Comparison of ENCODE assay signal across 12 cellular contexts in the genomic region with DNA sequence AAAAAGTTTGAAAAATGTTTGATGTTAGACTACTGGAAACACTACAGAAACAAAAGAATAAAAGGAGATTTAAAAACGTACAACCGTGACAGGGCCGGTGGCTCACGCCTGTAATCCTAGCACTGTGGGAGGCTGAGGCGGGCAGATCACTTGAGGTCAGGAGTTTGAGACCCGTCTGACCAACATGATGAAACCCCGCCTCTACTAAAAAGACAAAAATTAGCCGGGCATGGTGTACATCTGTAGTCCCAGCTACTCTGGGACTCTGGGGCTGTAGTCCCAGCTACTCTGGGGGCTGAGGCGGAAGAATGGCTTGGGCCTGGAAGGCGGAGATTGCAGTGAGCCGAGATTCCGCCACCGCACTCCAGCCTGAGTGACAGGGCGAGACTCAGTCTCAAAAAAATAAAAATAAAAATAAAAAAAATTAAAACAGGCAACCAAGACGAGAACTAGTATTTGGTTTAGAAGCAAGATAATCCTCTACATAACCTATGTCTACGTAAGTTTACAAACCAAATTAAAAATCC. TPM values are rescaled to one million over a fixed set of nuclear protein-coding genes. Genes with fewer than 3 reads are reported as not detected.
DNase-seq lines count a peak whose midpoint lies in the region; ATAC-seq, FAIRE-seq and TF ChIP-seq lines count a peak whose summit lies in the region.
"Had no signal": no experiment of that assay in that cellular context is flagged by ENCODE, and none has a peak within 500 bp of the region (broad histone marks: within the 10 kb centered on the region; RNA-seq: fewer than 3 reads in every experiment).

No MANE protein-coding gene starts in this region.

- WGBS in transverse colon (ENCODE audit: low coverage in 1 of 2), 2 donors: 77 to 100% methylated on average over 2 to 16 of the region's 16 CpGs
- WGBS in ovary, 3 donors: 76 to 85% (median 78%) methylated on average over 16 of the region's 16 CpGs

- peak overlapping the region; percentile 91 for H3K4me2 ChIP-seq in SU-DHL-6 (ENCODE audit: low read depth, low read length, poor library complexity, severe bottlenecking)
- no peak overlapping the region for H3K4me2 ChIP-seq in MM.1S (ENCODE audit: low read depth, low read length)

- H3K27me3 Mint-ChIP-seq in activated naive CD4-positive, alpha-beta T cell treated with anti-CD3 and anti-CD28 coated beads, Interleukin-2, amount 10 ng/mL, durations not matched to agents 7 days and 5 days: no peaks in the 10 kb centered on the region
- H3K27me3 Mint-ChIP-seq in effector memory CD8-positive, alpha-beta T cell: no peaks in the 10 kb centered on the region

- H3K36me3 Mint-ChIP-seq in activated naive CD4-positive, alpha-beta T cell treated with anti-CD3 and anti-CD28 coated beads, Interleukin-2, amount 10 ng/mL, durations not matched to agents 7 days and 5 days: peaks cover 66% of the 10 kb centered on the region
- peaks cover 50% of the 10 kb centered on the region for H3K36me3 Mint-ChIP-seq in effector memory CD8-positive, alpha-beta T cell (ENCODE audit: insufficient read depth)

- no peak for DNase-seq in activated naive CD4-positive, alpha-beta T cell treated with anti-CD3 and anti-CD28 coated beads, Interleukin-2, amount 10 ng/mL, durations not matched to agents 7 days and 5 days
- DNase-seq in activated naive CD4-positive, alpha-beta T cell treated with Interleukin-2 at 50 U/mL for 16 hours: no peak
- no peak for DNase-seq in effector memory CD8-positive, alpha-beta T cell
- no peak for DNase-seq in transverse colon
- DNase-seq in ovary: no peak
- no peak for DNase-seq in MM.1S
- no peak for DNase-seq in D721Med (ENCODE audit: insufficient read length, low spot score)
- DNase-seq: activated CD4-positive, alpha-beta T cell treated with anti-CD3 and anti-CD28 coated beads for 4 hours; spleen had no signal

- H3K79me2 ChIP-seq in SU-DHL-6 (ENCODE audit: insufficient read depth, low read length) (peaks cover 91% of the 10 kb centered on the region), MM.1S (ENCODE audit: low read length) (peaks cover 90% of the 10 kb centered on the region)

- no peak for ATAC-seq in effector memory CD8-positive, alpha-beta T cell (replicated peaks)
- ATAC-seq: gastroesophageal sphincter had no signal

- H3K9ac ChIP-seq in SU-DHL-6 (ENCODE audit: low read length): 0 out of 2 replicates have a peak overlapping the region, but pooled peaks have one; percentile 5
- H3K9ac ChIP-seq in MM.1S (ENCODE audit: low read length): no peak overlapping the region

- H3K4me3 Mint-ChIP-seq in activated naive CD4-positive, alpha-beta T cell treated with anti-CD3 and anti-CD28 coated beads, Interleukin-2, amount 10 ng/mL, durations not matched to agents 7 days and 5 days: peak overlapping the region; percentile 37
- peak overlapping the region; percentile 72 to 99 for H3K4me3 Mint-ChIP-seq in effector memory CD8-positive, alpha-beta T cell

- H3K4me1 ChIP-seq in transverse colon (peaks cover 33 to 83% (median 63%) of the 10 kb centered on the region in 4 donors), ovary (ENCODE audit: insufficient read depth) (peaks cover 4% of the 10 kb centered on the region), MM.1S (ENCODE audit: low read length) (peaks cover 17% of the 10 kb centered on the region)

- H3K4me1 Mint-ChIP-seq in activated naive CD4-positive, alpha-beta T cell treated with anti-CD3 and anti-CD28 coated beads, Interleukin-2, amount 10 ng/mL, durations not matched to agents 7 days and 5 days: peaks cover 65% of the 10 kb centered on the region
- H3K4me1 Mint-ChIP-seq in effector memory CD8-positive, alpha-beta T cell (ENCODE audit: low read depth in 2 of 2): peaks cover 55 to 73% of the 10 kb centered on the region in 2 donors

- H3K36me3 ChIP-seq in SU-DHL-6 (ENCODE audit: low read length) (peaks cover 69% of the 10 kb centered on the region), transverse colon (peaks cover 0 to 15% (median 7%) of the 10 kb centered on the region in 4 donors), ovary (no peaks in the 10 kb centered on the region), MM.1S (replicated peaks; ENCODE audit: insufficient read depth, low read length) (peaks cover 13% of the 10 kb centered on the region; the same call in 1 of the 2 replicates)

- H2AFZ ChIP-seq in SU-DHL-6 (ENCODE audit: low read depth, low read length, severe bottlenecking): no peak overlapping the region
- H2AFZ ChIP-seq in MM.1S (ENCODE audit: low read length): no peak overlapping the region

- TF ChIP-seq POLR2A in transverse colon (IDR thresholded peaks at IDR 0.05): no peak
- TF ChIP-seq POLR2A in ovary (IDR thresholded peaks at IDR 0.05): no peak

- H4K20me1 ChIP-seq in SU-DHL-6 (ENCODE audit: low read depth, low read length) (peaks cover 55% of the 10 kb centered on the region), MM.1S (ENCODE audit: insufficient read depth, low read length) (peaks cover 56% of the 10 kb centered on the region)

- H3K9me2 ChIP-seq in SU-DHL-6 (replicated peaks; ENCODE audit: insufficient read depth, low read length) (no peaks in the 10 kb centered on the region), MM.1S (replicated peaks; ENCODE audit: insufficient read depth, low read length) (no peaks in the 10 kb centered on the region)

- no peaks in the 10 kb centered on the region for H3K27me3 ChIP-seq in SU-DHL-6 (ENCODE audit: low read length)
- no peaks in the 10 kb centered on the region for H3K27me3 ChIP-seq in transverse colon
- no peaks in the 10 kb centered on the region for H3K27me3 ChIP-seq in ovary
- H3K27me3 ChIP-seq in MM.1S (replicated peaks; ENCODE audit: insufficient read depth, low read length): no peaks in the 10 kb centered on the region
- H3K27me3 ChIP-seq: gastroesophageal sphincter, SJSA1, spleen had no signal

- TF ChIP-seq CTCF in SU-DHL-6 (IDR thresholded peaks at IDR 0.05; ENCODE audit: insufficient read depth, low read length, poor library complexity, severe bottlenecking) (no peak), transverse colon (IDR thresholded peaks at IDR 0.05) (no peak), ovary (IDR thresholded peaks at IDR 0.05) (no peak), MM.1S (IDR thresholded peaks at IDR 0.05; ENCODE audit: low read length) (no peak), D721Med (IDR thresholded peaks at IDR 0.05; ENCODE audit: insufficient read depth, missing control alignments) (no peak)

- CTCF ChIA-PET in activated naive CD4-positive, alpha-beta T cell treated with anti-CD3 and anti-CD28 coated beads, Interleukin-2, amount 10 ng/mL, durations not matched to agents 7 days and 5 days (lab: Charles Lee): no interaction called here

- intact Hi-C loops in transverse colon (cut with DNase I; ENCODE audit: low total_unique reads) (no loop called here), ovary (cut with DNase I) (loop anchor here in 1 of 4 donors (10.0 kb wide), 1 partner anchor 565 kb away; no protein-coding TSS in a partner anchor)

- H3K9me3 ChIP-seq in SU-DHL-6 (ENCODE audit: insufficient read depth, low read length) (no peaks in the 10 kb centered on the region), transverse colon (no peaks in the 10 kb centered on the region), ovary (no peaks in the 10 kb centered on the region), MM.1S (replicated peaks; ENCODE audit: insufficient read depth, low read length) (no peaks in the 10 kb centered on the region)
- H3K9me3 ChIP-seq: SJSA1 had no signal

- no peaks in the 10 kb centered on the region for H3K9me3 Mint-ChIP-seq in activated naive CD4-positive, alpha-beta T cell treated with anti-CD3 and anti-CD28 coated beads, Interleukin-2, amount 10 ng/mL, durations not matched to agents 7 days and 5 days
- H3K9me3 Mint-ChIP-seq in effector memory CD8-positive, alpha-beta T cell: no peaks in the 10 kb centered on the region

- H3K27ac ChIP-seq in SU-DHL-6 (ENCODE audit: low read depth, low read length) (no peak overlapping the region), transverse colon (peak overlapping the region in 3 of 4 donors; percentile 97 to 99 (median 98)), ovary (no peak overlapping the region), MM.1S (ENCODE audit: low read length) (no peak overlapping the region)
- H3K27ac ChIP-seq: SJSA1 had no signal

- H3F3A ChIP-seq in SU-DHL-6 (ENCODE audit: insufficient read depth) (peaks cover 9% of the 10 kb centered on the region), MM.1S (ENCODE audit: insufficient read depth, low read length) (peaks cover 8% of the 10 kb centered on the region)

- H3K27ac Mint-ChIP-seq in activated naive CD4-positive, alpha-beta T cell treated with anti-CD3 and anti-CD28 coated beads, Interleukin-2, amount 10 ng/mL, durations not matched to agents 7 days and 5 days: peak overlapping the region; percentile 75
- H3K27ac Mint-ChIP-seq in effector memory CD8-positive, alpha-beta T cell: peak overlapping the region; percentile 35 to 82

- no peak overlapping the region for H3K4me3 ChIP-seq in SU-DHL-6 (ENCODE audit: insufficient read depth, low read length, poor library complexity, severe bottlenecking)
- H3K4me3 ChIP-seq in transverse colon: no peak overlapping the region
- no peak overlapping the region for H3K4me3 ChIP-seq in ovary
- H3K4me3 ChIP-seq in MM.1S (ENCODE audit: low read length): no peak overlapping the region
- H3K4me3 ChIP-seq: gastroesophageal sphincter, SJSA1 had no signal

- TF ChIP-seq EP300 in transverse colon (IDR thresholded peaks at IDR 0.05; ENCODE audit: low read depth): no peak
- no peak for TF ChIP-seq EP300 in ovary (IDR thresholded peaks at IDR 0.05)

- in situ Hi-C loops in transverse colon (cut with MboI; ENCODE audit: low pct_ligation_motif_present in 1 of 4, low pct_unique_long_range_greater_than_20kb in 1 of 4, low sequenced_read_pairs in 3 of 4): no loop called here

- FAIRE-seq in D721Med (lab: Jason Lieb, UNC): no peak

RNA-seq across cellular contexts. Expression of gene SP3, which starts 5.8 kb away (rescaled TPM):
- 100 to 1,000 TPM in 1 of 4 donors, 10 to 100 TPM in 3; 41.9 to 101 (median 81.6) TPM for total RNA-seq in transverse colon
- 100 to 1,000 TPM in 3 of 7 donors, 10 to 100 TPM in 4; 71.1 to 131 (median 97.3) TPM for total RNA-seq in ovary
- polyA plus RNA-seq in ovary: 10 to 100 TPM; 35.4 to 42.0 TPM

Comparison
In these comparisons a context has a peak if more than half of its experiments do, and no peak if none do; other contexts are left out.
1. H3K27ac ChIP-seq: peak in transverse colon (3 of 4); none in SU-DHL-6 (single experiment), ovary (0 of 2) and MM.1S (single experiment).